Comparison of ENCODE assay signal across 23 cellular contexts in the genomic region with DNA sequence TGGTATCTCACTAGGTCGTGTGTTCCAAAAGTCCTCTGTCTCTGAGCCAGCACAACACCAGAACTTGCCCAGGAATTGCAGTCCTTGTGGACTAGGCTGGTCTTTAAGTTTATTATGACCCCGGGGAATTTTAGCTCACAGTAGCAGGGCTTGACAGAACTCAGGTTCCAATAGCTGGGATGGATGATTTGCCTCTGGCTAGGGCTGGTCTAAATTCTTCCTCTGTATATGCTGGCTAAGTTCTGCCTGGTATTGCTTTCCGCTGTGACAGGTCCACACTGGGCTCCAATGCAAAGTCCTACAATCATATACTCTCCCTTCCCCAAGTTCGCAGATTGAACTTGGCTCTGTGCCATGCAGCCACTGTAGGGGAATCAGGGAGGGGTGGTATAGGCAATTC. TPM values are rescaled to one million over a fixed set of nuclear protein-coding genes. Genes with fewer than 3 reads are reported as not detected.
DNase-seq lines count a peak whose midpoint lies in the region; ATAC-seq, FAIRE-seq and TF ChIP-seq lines count a peak whose summit lies in the region.
"Had no signal": no experiment of that assay in that cellular context is flagged by ENCODE, and none has a peak within 500 bp of the region (broad histone marks: within the 10 kb centered on the region; RNA-seq: fewer than 3 reads in every experiment).

No MANE protein-coding gene starts in this region.

- H3K27me3 Mint-ChIP-seq in glutamatergic neuron (ENCODE audit: unreplicated experiment), result no peaks in the 10 kb centered on the region
- H3K27me3 Mint-ChIP-seq: CD4-positive, CD25-positive, alpha-beta regulatory T cell had no signal

- peak; percentile 23 for DNase-seq in NCI-H748 (lab: John Stamatoyannopoulos, UW; ENCODE audit: unreplicated experiment)
- no peak for DNase-seq in NCI-H748 treated with DMSO at 0.1 percent for 48 hours (lab: John Stamatoyannopoulos, UW)
- no peak for DNase-seq in bronchial epithelial cell (ENCODE audit: low read depth)
- DNase-seq in keratinocyte (ENCODE audit: low read depth, low spot score), result no peak
- DNase-seq in activated naive CD4-positive, alpha-beta T cell treated with anti-CD3 and anti-CD28 coated beads, Interleukin-2, amount 50 U/mL, for 72 hours (ENCODE audit: low spot score in 2 of 2), result no peak
- DNase-seq in glutamatergic neuron, result no peak
- DNase-seq: CD4-positive, CD25-positive, alpha-beta regulatory T cell; DMS53; IMR-90; NCI-H1092; NCI-H1417 treated with DMSO at 0.1 percent for 48 hours; NCI-H1694 treated with DMSO at 0.1 percent for 48 hours; NCI-H2081; NCI-H446 treated with DMSO at 0.1 percent for 48 hours; NCI-H526 had no signal

- H3K4me3 Mint-ChIP-seq in glutamatergic neuron (ENCODE audit: unreplicated experiment), result no peak overlapping the region
- H3K4me3 Mint-ChIP-seq: CD4-positive, CD25-positive, alpha-beta regulatory T cell had no signal

- TF ChIP-seq RAD21 in Ishikawa (IDR thresholded peaks at IDR 0.05; ENCODE audit: low read depth), result no peak

- H3K9me3 Mint-ChIP-seq in activated naive CD4-positive, alpha-beta T cell treated with anti-CD3 and anti-CD28 coated beads, Interleukin-2, amount 50 U/mL, for 72 hours, result no peaks in the 10 kb centered on the region
- H3K9me3 Mint-ChIP-seq in glutamatergic neuron (ENCODE audit: unreplicated experiment), result peaks cover 2% of the 10 kb centered on the region

- no peak for TF ChIP-seq EP300 in Ishikawa (IDR thresholded peaks at IDR 0.05; ENCODE audit: borderline replicate concordance)

- H3K36me3 ChIP-seq in bronchial epithelial cell (ENCODE audit: control insufficient read depth, insufficient read depth, low read length) (no peaks in the 10 kb centered on the region), keratinocyte (ENCODE audit: control insufficient read depth in 2 of 2, extremely low read depth in 1 of 2, insufficient read depth in 2 of 2, low read length in 2 of 2) (no peaks in the 10 kb centered on the region)
- H3K36me3 ChIP-seq: BLaER1 had no signal

- no peaks in the 10 kb centered on the region for H3K4me1 Mint-ChIP-seq in glutamatergic neuron (ENCODE audit: low read depth, unreplicated experiment)

- peaks cover 0 to 8% of the 10 kb centered on the region in 2 donors for H3K36me3 Mint-ChIP-seq in activated naive CD4-positive, alpha-beta T cell treated with anti-CD3 and anti-CD28 coated beads, Interleukin-2, amount 50 U/mL, for 72 hours
- no peaks in the 10 kb centered on the region for H3K36me3 Mint-ChIP-seq in glutamatergic neuron (ENCODE audit: unreplicated experiment)

- H3K27me3 ChIP-seq in bronchial epithelial cell (ENCODE audit: control insufficient read depth, insufficient read depth, low read length) (no peaks in the 10 kb centered on the region), keratinocyte (ENCODE audit: control insufficient read depth, extremely low read depth, insufficient read depth, low read length) (no peaks in the 10 kb centered on the region)
- H3K27me3 ChIP-seq: BLaER1 had no signal

- dilution Hi-C loops in keratinocyte (cut with MboI; ENCODE audit: extremely low pct_ligation_motif_present, low sequenced_read_pairs), result no loop called here

- no peaks in the 10 kb centered on the region for H3K9me1 ChIP-seq in keratinocyte (ENCODE audit: control insufficient read depth, extremely low read depth, insufficient read depth, low read length)

- H3K4me2 ChIP-seq in keratinocyte (ENCODE audit: control insufficient read depth, extremely low read depth, insufficient read depth, low read depth, low read length), result peak overlapping the region; percentile 47
- H3K4me2 ChIP-seq: BLaER1 had no signal

- TF ChIP-seq CTCF in bronchial epithelial cell (IDR thresholded peaks at IDR 0.05; ENCODE audit: insufficient read depth, low read length, severe bottlenecking) (no peak), keratinocyte (optimal IDR thresholded peaks at IDR 0.05 in 1 of 3, IDR thresholded peaks at IDR 0.05 in 1 of 3, conservative IDR thresholded peaks at IDR 0.05 in 1 of 3; ENCODE audit: extremely low read depth in 1 of 3, insufficient read depth in 2 of 3, low read length in 3 of 3) (no peak), glutamatergic neuron (IDR thresholded peaks at IDR 0.05; ENCODE audit: partially characterized antibody, unreplicated experiment) (no peak)

- no peak for ATAC-seq in GM21723 (IDR thresholded peaks at IDR 0.05; ENCODE audit: unreplicated experiment)
- no peak for ATAC-seq in activated naive CD4-positive, alpha-beta T cell treated with anti-CD3 and anti-CD28 coated beads, Interleukin-2, amount 50 U/mL, for 72 hours
- ATAC-seq: GM12878, HCT116, SK-N-SH treated with all-trans-retinoic acid at 6 μM for 48 hours had no signal

- H3K79me2 ChIP-seq in keratinocyte (ENCODE audit: control insufficient read depth, insufficient read depth, low read length), result no peaks in the 10 kb centered on the region

- H3K4me1 ChIP-seq in keratinocyte (ENCODE audit: control insufficient read depth, extremely low read depth, insufficient read depth, low read length), result peaks cover 21% of the 10 kb centered on the region
- H3K4me1 ChIP-seq: BLaER1 had no signal

- H3K27ac Mint-ChIP-seq in activated naive CD4-positive, alpha-beta T cell treated with anti-CD3 and anti-CD28 coated beads, Interleukin-2, amount 50 U/mL, for 72 hours, result no peak overlapping the region
- H3K27ac Mint-ChIP-seq in glutamatergic neuron (ENCODE audit: unreplicated experiment), result no peak overlapping the region

- peak overlapping the region; percentile 38 for H3K27ac ChIP-seq in keratinocyte (ENCODE audit: control insufficient read depth, insufficient read depth, low read length)
- H3K27ac ChIP-seq: BLaER1 had no signal

- H4K20me1 ChIP-seq in keratinocyte (ENCODE audit: control insufficient read depth, extremely low read depth, insufficient read depth, low read length), result no peaks in the 10 kb centered on the region
- H4K20me1 ChIP-seq: BLaER1 had no signal

- H2AFZ ChIP-seq in keratinocyte (ENCODE audit: control insufficient read depth, low read length), result peak overlapping the region; percentile 35

- no peak overlapping the region for H3K9ac ChIP-seq in keratinocyte (ENCODE audit: control insufficient read depth, extremely low read depth, insufficient read depth, low read length)
- H3K9ac ChIP-seq: BLaER1 had no signal

- H3K4me3 ChIP-seq in bronchial epithelial cell (ENCODE audit: low read depth, low read length) (no peak overlapping the region), keratinocyte (ENCODE audit: control insufficient read depth in 2 of 3, extremely low read depth in 1 of 3, insufficient read depth in 2 of 3, low read depth in 1 of 3, low read length in 3 of 3) (no peak overlapping the region)
- H3K4me3 ChIP-seq: BLaER1, GM12878 had no signal

- FAIRE-seq in bronchial epithelial cell (lab: Jason Lieb, UNC) (peak; percentile 36), keratinocyte (lab: Jason Lieb, UNC) (no peak)
- FAIRE-seq: D721Med, G401.6, GM12878 had no signal

- no peaks in the 10 kb centered on the region for H3K9me3 ChIP-seq in keratinocyte (ENCODE audit: control insufficient read depth, low read depth, low read length)
- H3K9me3 ChIP-seq: BLaER1 had no signal

TF ChIP-seq in Ishikawa, 13 proteins besides CTCF, POLR2A, EP300 and RAD21:
- TF ChIP-seq YY1 (IDR thresholded peaks at IDR 0.05; ENCODE audit: low read depth), result no peak
- peak; percentile 22; the same call in 1 of the 2 replicates for TF ChIP-seq NFIC (IDR thresholded peaks at IDR 0.05)

RNA-seq across cellular contexts. Expression of gene FAS, which starts 52.5 kb away (rescaled TPM):
- total RNA-seq in bronchial epithelial cell (19.6 and 36.1 TPM in 2 replicates), glutamatergic neuron (ENCODE audit: unreplicated experiment) (0.69 TPM)
- polyA plus RNA-seq in keratinocyte, result 31.4 to 44.8 TPM (median 32.5 TPM) in 3 replicates
- 17.5 TPM for polyA plus RNA-seq in keratinocyte (2011; ENCODE audit: low read depth)
- 19.6 and 43.5 TPM in 2 replicates for polyA plus RNA-seq in keratinocyte (2011; cell fraction: cytosol; rRNA removed)
- polyA plus RNA-seq in keratinocyte (2011; cell fraction: nucleus; rRNA removed), result 60.0 and 82.0 TPM in 2 replicates
- 20.1 and 21.0 TPM in 2 replicates for polyA plus RNA-seq in keratinocyte (2012; ENCODE audit: low replicate concordance)
- 3.7 to 38.8 TPM (median 26.8 TPM) in 3 replicates for polyA minus RNA-seq in keratinocyte
- polyA minus RNA-seq in keratinocyte (2011; cell fraction: cytosol; rRNA and poly(A)+ RNA removed), result 30.3 TPM
- 28.5 and 58.2 TPM in 2 replicates for polyA minus RNA-seq in keratinocyte (2011; cell fraction: nucleus; rRNA and poly(A)+ RNA removed)
- 10 to 100 TPM; 45.5 to 72.8 TPM for total RNA-seq in activated naive CD4-positive, alpha-beta T cell treated with anti-CD3 and anti-CD28 coated beads, Interleukin-2, amount 50 U/mL, for 72 hours

Comparison
In these comparisons a context has a peak if more than half of its experiments do, and no peak if none do; other contexts are left out.
1. RNA of gene FAS, which starts 52.5 kb away (total RNA-seq): 45.5 to 72.8 TPM in activated naive CD4-positive, alpha-beta T cell treated with anti-CD3 and anti-CD28 coated beads, Interleukin-2, amount 50 U/mL, for 72 hours and 19.6 to 36.1 TPM in bronchial epithelial cell; 0.69 TPM in glutamatergic neuron (single experiment); every median in the first group is over 10 times any median in the second.